In genomic region chr18:24915547-24915946, GRCh38 we compare ENCODE assay signal across 22 cellular contexts.
DNase-seq lines count a peak whose midpoint lies in the region; ATAC-seq and TF ChIP-seq lines count a peak whose summit lies in the region.
"Had no signal": no experiment of that assay in that cellular context is flagged by ENCODE, and none has a peak within 500 bp of the region (broad histone marks: within the 10 kb centered on the region; RNA-seq: fewer than 3 reads in every experiment).

No MANE protein-coding gene starts in this region.

- peaks cover 0 to 4% of the 10 kb centered on the region in 2 donors for H3K27me3 Mint-ChIP-seq in T-cell

- POLR2A ChIA-PET in T-cell (lab: Charles Lee), result no interaction called here

- no peaks in the 10 kb centered on the region for H3K4me1 Mint-ChIP-seq in T-cell

- H3K36me3 Mint-ChIP-seq in T-cell, result no peaks in the 10 kb centered on the region
- H3K36me3 Mint-ChIP-seq: type B pancreatic cell had no signal

- no peak overlapping the region for H3K4me3 Mint-ChIP-seq in T-cell
- H3K4me3 Mint-ChIP-seq: activated naive CD4-positive, alpha-beta T cell treated with anti-CD3 and anti-CD28 coated beads for 36 hours; nephron progenitor cell; type B pancreatic cell had no signal

- H3K4me3 ChIP-seq in NB4 (ENCODE audit: low read depth, low read length) (no peak overlapping the region), choroid plexus epithelial cell (ENCODE audit: low read depth, low read length) (no peak overlapping the region)
- H3K4me3 ChIP-seq: BLaER1 treated with 17β-estradiol and CSF1 and Interleukin-3, amounts not matched to agents 10 nM and 100 nM; cardiac muscle cell; gastroesophageal sphincter had no signal

- CTCF ChIA-PET in T-cell (lab: Charles Lee), result no interaction called here

- TF ChIP-seq CTCF in NB4 (IDR thresholded peaks at IDR 0.05; ENCODE audit: low read depth, low read length), result no peak
- no peak for TF ChIP-seq CTCF in choroid plexus epithelial cell (conservative IDR thresholded peaks at IDR 0.05; ENCODE audit: low read depth, low read length)

- H3K27ac Mint-ChIP-seq in T-cell, result no peak overlapping the region
- H3K27ac Mint-ChIP-seq: activated naive CD4-positive, alpha-beta T cell treated with anti-CD3 and anti-CD28 coated beads for 36 hours; type B pancreatic cell had no signal

- peaks cover 0 to 5% (median 0%) of the 10 kb centered on the region in 3 donors for H3K9me3 Mint-ChIP-seq in T-cell
- H3K9me3 Mint-ChIP-seq: activated naive CD4-positive, alpha-beta T cell treated with anti-CD3 and anti-CD28 coated beads for 36 hours; nephron progenitor cell; type B pancreatic cell had no signal

- DNase-seq in GM03348 (ENCODE audit: low spot score) (peak; percentile 16), NB4 (ENCODE audit: low read depth) (peak; percentile 7), choroid plexus epithelial cell (ENCODE audit: low read depth) (peak; percentile 8), renal cortical epithelial cell (ENCODE audit: low read depth) (peak; percentile 32), NCI-H2081 (lab: John Stamatoyannopoulos, UW) (no peak), T-cell (no peak), islet precursor cell (no peak)
- no peak for DNase-seq in activated CD4-positive, alpha-beta T cell treated with anti-CD3 and anti-CD28 coated beads for 1 hour
- DNase-seq: activated CD4-positive, alpha-beta T cell treated with anti-CD3 and anti-CD28 coated beads for 48 hours; activated naive CD4-positive, alpha-beta T cell treated with anti-CD3 and anti-CD28 coated beads for 36 hours; effector CD4-positive, alpha-beta T cell; NCI-H1436 treated with DMSO at 0.1 percent for 48 hours; NCI-H2227 treated with DMSO at 0.1 percent for 48 hours; nephron progenitor cell; NK-92 treated with Interleukin-12 subunit alpha and Interleukin-12 subunit beta, amount 100 ng/mL, for 24 hours; SHP77 treated with DMSO at 0.1 percent for 48 hours; stimulated activated CD4-positive, alpha-beta T cell treated with anti-CD3 and anti-CD28 coated beads, Interleukin-15, amount 100 ng/mL, for 24 hours; stimulated activated naive CD4-positive, alpha-beta T cell treated with Interleukin-2 at 50 U/mL for 16 hours had no signal

- TF ChIP-seq POLR2A in NB4 (IDR thresholded peaks at IDR 0.05; ENCODE audit: extremely low read depth, insufficient read length), result no peak

- no peak for ATAC-seq in T-cell (replicated peaks in 1 of 4)
- ATAC-seq: gastroesophageal sphincter had no signal

Comparison
In these comparisons a context has a peak if more than half of its experiments do, and no peak if none do; other contexts are left out.
1. DNase-seq: peak in GM03348 (single experiment), NB4 (single experiment), choroid plexus epithelial cell (single experiment) and renal cortical epithelial cell (single experiment); none in NCI-H2081 (0 of 2), T-cell (0 of 34), islet precursor cell (single experiment) and activated CD4-positive, alpha-beta T cell treated with anti-CD3 and anti-CD28 coated beads for 1 hour (single experiment).